Comparison of ENCODE assay signal across 22 cellular contexts in genomic region chr5:160361624-160362023, GRCh38.
"Had no signal": no experiment of that assay in that cellular context is flagged by ENCODE, and none has a peak within 500 bp of the region (broad histone marks: within the 10 kb centered on the region; RNA-seq: fewer than 3 reads in every experiment).

No MANE protein-coding gene starts in this region.

- H3K36me3 ChIP-seq: SJSA1 had no signal

- H3K4me1 ChIP-seq: SJSA1 had no signal

- H3K9me3 ChIP-seq: SJSA1 had no signal

- DNase-seq: Kasumi-1, KG1, MM.1S, NCI-H1105 treated with DMSO at 0.1 percent for 48 hours, NCI-H1417 treated with DMSO at 0.1 percent for 48 hours, NCI-H146, NCI-H1694 treated with DMSO at 0.1 percent for 48 hours, NCI-H1930, NCI-H2081 treated with DMSO at 0.1 percent for 48 hours, NCI-H2171, NCI-H226, NCI-H446, NCI-H510A, NCI-H524 treated with DMSO at 0.1 percent for 48 hours, NCI-H69, NCI-H774, Right ventricle myocardium superior, RPMI8226, SIG-M5 had no signal

- H3K4me3 ChIP-seq: SJSA1, SK-N-MC had no signal

- H3K27me3 ChIP-seq: SJSA1 had no signal

- H3K27ac ChIP-seq: HL-60, SJSA1, SK-N-MC had no signal
